In the genomic region with DNA sequence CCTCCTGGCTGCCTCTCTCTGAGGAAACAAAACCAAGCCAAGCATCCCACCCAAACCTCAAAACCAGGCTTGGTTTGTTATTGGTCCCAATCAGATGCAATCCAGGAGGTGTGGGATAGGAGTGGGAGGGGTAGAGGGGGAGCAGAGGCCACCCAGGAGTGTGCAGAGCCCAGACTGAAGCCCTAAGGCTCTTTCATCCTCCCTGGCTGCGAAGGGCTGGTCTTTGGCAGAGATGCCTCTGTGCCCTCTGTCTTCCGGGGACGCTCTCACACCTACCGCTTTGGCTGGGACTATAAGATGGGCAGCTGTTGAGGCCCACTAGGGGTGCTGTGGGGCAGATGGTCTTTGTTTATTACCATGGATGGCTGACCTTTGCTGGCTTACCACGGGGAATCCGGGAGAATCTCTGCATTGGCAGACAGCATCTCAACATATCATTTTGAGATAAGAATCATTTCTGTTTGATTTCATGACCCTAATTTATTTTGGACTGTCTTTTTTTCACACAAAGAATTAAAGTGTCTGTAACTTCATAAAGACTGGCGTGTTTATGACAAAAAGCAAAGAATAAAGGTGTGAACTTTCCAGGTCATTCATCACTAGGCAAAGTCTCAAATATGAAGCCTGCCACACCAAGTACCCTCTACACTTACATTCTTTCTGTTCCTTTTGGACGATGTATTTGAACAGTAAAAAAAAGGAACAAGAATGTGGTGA, we compare ENCODE assay signal across 10 cellular contexts. TPM values are rescaled to one million over a fixed set of nuclear protein-coding genes. Genes with fewer than 3 reads are reported as not detected.
A peak's percentile ranks its signal among the peaks of the same experiment; 100 is the strongest.
DNase-seq lines count a peak whose midpoint lies in the region; ATAC-seq and TF ChIP-seq lines count a peak whose summit lies in the region.
"Had no signal": no experiment of that assay in that cellular context is flagged by ENCODE, and none has a peak within 500 bp of the region (broad histone marks: within the 10 kb centered on the region; RNA-seq: fewer than 3 reads in every experiment).

No MANE protein-coding gene starts in this region.

- H3K36me3 ChIP-seq in A673 (ENCODE audit: insufficient read depth, low read length, poor library complexity, severe bottlenecking) (no peaks in the 10 kb centered on the region), esophagus muscularis mucosa (no peaks in the 10 kb centered on the region), neural cell (ENCODE audit: insufficient read depth, low read length) (no peaks in the 10 kb centered on the region)

- H3K4me2 ChIP-seq in neural cell (ENCODE audit: low read length): no peak overlapping the region

- H3K4me3 Mint-ChIP-seq in HFFc6 (no peak overlapping the region), activated B cell treated with CpG ODN at 0.5 μM for 24 hours (no peak overlapping the region)
- H3K4me3 Mint-ChIP-seq: stimulated activated naive CD8-positive, alpha-beta T cell treated with anti-CD3 and anti-CD28 coated beads, Interleukin-15, Interleukin-2, amounts not matched to agents 100 ng/mL and 50 ng/mL, for 24 hours had no signal

- no peak for TF ChIP-seq POLR2A in esophagus muscularis mucosa (IDR thresholded peaks at IDR 0.05; ENCODE audit: low read depth)

- peak; percentile 97 for ATAC-seq in activated B cell treated with CpG ODN at 0.5 μM for 24 hours (ENCODE audit: low read depth)
- no peak for ATAC-seq in GM19467 (IDR thresholded peaks at IDR 0.05; ENCODE audit: unreplicated experiment)

- H4K20me1 ChIP-seq in neural cell (ENCODE audit: insufficient read depth): no peaks in the 10 kb centered on the region

- H3K9ac ChIP-seq in neural cell (ENCODE audit: low read length): no peak overlapping the region

- H3K27ac ChIP-seq in A673 (ENCODE audit: low read depth, low read length, poor library complexity, severe bottlenecking) (no peak overlapping the region), esophagus muscularis mucosa (replicated peaks in 1 of 4) (peak overlapping the region; percentile 18 to 59 (median 46)), neural cell (ENCODE audit: low read length) (no peak overlapping the region)
- H3K27ac ChIP-seq: epithelial cell of prostate had no signal

- no peak for TF ChIP-seq RAD21 in neural cell (conservative IDR thresholded peaks at IDR 0.05)

- H3K9me2 ChIP-seq in neural cell (ENCODE audit: insufficient read depth, low read length): no peaks in the 10 kb centered on the region

- H3K9me3 Mint-ChIP-seq in HFFc6 (no peaks in the 10 kb centered on the region), activated B cell treated with CpG ODN at 0.5 μM for 24 hours (no peaks in the 10 kb centered on the region)
- H3K9me3 Mint-ChIP-seq: stimulated activated naive CD8-positive, alpha-beta T cell treated with anti-CD3 and anti-CD28 coated beads, Interleukin-15, Interleukin-2, amounts not matched to agents 100 ng/mL and 50 ng/mL, for 24 hours had no signal

- no peaks in the 10 kb centered on the region for H3K79me2 ChIP-seq in neural cell (replicated peaks; ENCODE audit: insufficient read depth, low read length)

- CTCF ChIA-PET in A673 (lab: Charles Lee): interaction anchor here (0.5 kb wide), 1 partner anchor 19 kb away, joined by 3 read pairs; no protein-coding TSS in a partner anchor
- CTCF ChIA-PET in GM10248 (lab: Yijun Ruan, JAX): interaction anchor here (1.3 to 1.8 kb wide), 2 partner anchors 12 to 29 kb away, joined by 4 read pairs; no protein-coding TSS in a partner anchor
- CTCF ChIA-PET in activated B cell treated with CpG ODN at 0.5 μM for 24 hours (lab: Charles Lee): no interaction called here

- peaks cover 18% of the 10 kb centered on the region for H3K4me1 Mint-ChIP-seq in HFFc6 (ENCODE audit: low read depth)
- H3K4me1 Mint-ChIP-seq in activated B cell treated with CpG ODN at 0.5 μM for 24 hours: peaks cover 12% of the 10 kb centered on the region

- DNase-seq in A673 (ENCODE audit: low spot score) (no peak), GM10248 (ENCODE audit: extremely low spot score) (peak; percentile 62), HFFc6 (peak; percentile 19), NCI-H1694 (lab: John Stamatoyannopoulos, UW) (peak; percentile 86), activated B cell treated with CpG ODN at 0.5 μM for 24 hours (peak; percentile 27), esophagus muscularis mucosa (ENCODE audit: extremely low spot score) (no peak)

- no peaks in the 10 kb centered on the region for H3K36me3 Mint-ChIP-seq in HFFc6 (ENCODE audit: low read depth)
- H3K36me3 Mint-ChIP-seq in activated B cell treated with CpG ODN at 0.5 μM for 24 hours (ENCODE audit: low read depth): no peaks in the 10 kb centered on the region

- H3F3A ChIP-seq in neural cell (ENCODE audit: insufficient read depth, low read length, poor library complexity, severe bottlenecking): no peaks in the 10 kb centered on the region

- H3K27me3 Mint-ChIP-seq in HFFc6 (ENCODE audit: insufficient read depth) (peaks cover 2% of the 10 kb centered on the region), activated B cell treated with CpG ODN at 0.5 μM for 24 hours (peaks cover 9% of the 10 kb centered on the region)

- H3K4me1 ChIP-seq in A673 (ENCODE audit: insufficient read depth, low read length, poor library complexity, severe bottlenecking) (no peaks in the 10 kb centered on the region), esophagus muscularis mucosa (peaks cover 6 to 34% (median 29%) of the 10 kb centered on the region in 4 donors)

- no peak for TF ChIP-seq EP300 in esophagus muscularis mucosa (IDR thresholded peaks at IDR 0.05)
- no peak for TF ChIP-seq EP300 in neural cell (conservative IDR thresholded peaks at IDR 0.05; ENCODE audit: poor library complexity, severe bottlenecking)

- H3K27me3 ChIP-seq in A673 (replicated peaks; ENCODE audit: insufficient read depth, low read depth, low read length, poor library complexity) (no peaks in the 10 kb centered on the region), esophagus muscularis mucosa (no peaks in the 10 kb centered on the region), neural cell (ENCODE audit: insufficient read depth, low read depth, low read length) (no peaks in the 10 kb centered on the region)

- POLR2A ChIA-PET in A673 (lab: Charles Lee; ENCODE audit: low non-redundant PET) (no interaction called here), GM10248 (lab: Yijun Ruan, JAX) (no interaction called here), activated B cell treated with CpG ODN at 0.5 μM for 24 hours (lab: Charles Lee) (interaction anchor here (0.9 kb wide), 1 partner anchor 169 kb away, joined by 3 read pairs; no protein-coding TSS in a partner anchor)

- WGBS in esophagus muscularis mucosa: 22% methylated on average over 8 of the region's 8 CpGs

- no TSS peak for BruUV-seq in A673 (replicated peaks; lab: Mats Ljungman, UMichigan)

- H3K4me3 ChIP-seq in A673 (ENCODE audit: low read depth, low read length, poor library complexity, severe bottlenecking) (no peak overlapping the region), esophagus muscularis mucosa (no peak overlapping the region), neural cell (ENCODE audit: low read length) (no peak overlapping the region)

- no peak overlapping the region for H2AFZ ChIP-seq in neural cell (ENCODE audit: low read depth, low read length)

- no peaks in the 10 kb centered on the region for H3K9me3 ChIP-seq in A673 (ENCODE audit: low read depth, low read length, poor library complexity, severe bottlenecking)
- no peaks in the 10 kb centered on the region for H3K9me3 ChIP-seq in esophagus muscularis mucosa
- H3K9me3 ChIP-seq in neural cell (ENCODE audit: low read length): no peaks in the 10 kb centered on the region

- H3K27ac Mint-ChIP-seq in HFFc6: no peak overlapping the region
- peak overlapping the region; percentile 1 for H3K27ac Mint-ChIP-seq in activated B cell treated with CpG ODN at 0.5 μM for 24 hours
- H3K27ac Mint-ChIP-seq: stimulated activated naive CD8-positive, alpha-beta T cell treated with anti-CD3 and anti-CD28 coated beads, Interleukin-15, Interleukin-2, amounts not matched to agents 100 ng/mL and 50 ng/mL, for 24 hours had no signal

- TF ChIP-seq CTCF in A673 (conservative IDR thresholded peaks at IDR 0.05; ENCODE audit: low read depth, low read length) (peak; percentile 48; the same call in 1 of the 2 replicates), GM10248 (IDR thresholded peaks at IDR 0.05; ENCODE audit: control extremely low read depth, extremely low read depth, low read depth, missing control alignments) (peak; percentile 47), HFFc6 (IDR thresholded peaks at IDR 0.05) (peak; percentile 76), activated B cell treated with CpG ODN at 0.5 μM for 24 hours (IDR thresholded peaks at IDR 0.05) (no peak), esophagus muscularis mucosa (IDR thresholded peaks at IDR 0.05) (peak; percentile 44 to 67 (median 64)), neural cell (IDR thresholded peaks at IDR 0.05; ENCODE audit: poor library complexity, severe bottlenecking) (peak; percentile 35)

- intact Hi-C loops in A673 (cut with micrococcal nuclease; ENCODE audit: unreplicated experiment): no loop called here
- intact Hi-C loops in activated B cell treated with CpG ODN at 0.5 μM for 24 hours (cut with micrococcal nuclease): loop anchor here (2.0 kb wide), 1 partner anchor 50 kb away; a partner anchor contains a TSS
- intact Hi-C loops in esophagus muscularis mucosa (cut with DNase I): no loop called here

TF ChIP-seq in neural cell, 6 proteins besides CTCF, POLR2A, EP300 and RAD21 (continues in another document):
- no peak for TF ChIP-seq SMC3 (conservative IDR thresholded peaks at IDR 0.05; ENCODE audit: poor library complexity)
- TF ChIP-seq POLR2AphosphoS5 (IDR thresholded peaks at IDR 0.05): no peak
- TF ChIP-seq MXI1 (conservative IDR thresholded peaks at IDR 0.05; ENCODE audit: poor library complexity, severe bottlenecking): no peak

RNA-seq across cellular contexts. Expression of a gene that starts 6.5 kb away (rescaled TPM):
- total RNA-seq in A673 (2021): 0.49 and 0.87 TPM in 2 replicates
- total RNA-seq in HFFc6 (2021; fragmentation: NEBNext Ultra II Directional; extraction: Animal tissue kit (Norgen Biotek cat#: 25700)): under 1 TPM; 0.50 to 0.99 (median 0.58) TPM
- not detected in 2 replicates for total RNA-seq in activated B cell treated with CpG ODN at 0.5 μM for 24 hours
- total RNA-seq in esophagus muscularis mucosa: 10 to 100 TPM; 46.4 to 77.2 (median 59.2) TPM
- 21.7 and 24.5 TPM in 2 replicates for polyA plus RNA-seq in neural cell
- polyA minus RNA-seq in neural cell: 40.3 and 42.4 TPM in 2 replicates

RNA-seq across cellular contexts. Expression of a gene that starts 25.7 kb away (rescaled TPM):
- total RNA-seq in A673 (2021) (7.5 and 12.3 TPM in 2 replicates), activated B cell treated with CpG ODN at 0.5 μM for 24 hours (17.6 and 19.1 TPM in 2 replicates), esophagus muscularis mucosa (10 to 100 TPM; 19.2 to 43.5 (median 26.8) TPM)
- total RNA-seq in HFFc6 (2021; fragmentation: NEBNext Ultra II Directional; extraction: Animal tissue kit (Norgen Biotek cat#: 25700)): 10 to 100 TPM in 3 of 6 experiments, 1 to 10 TPM in 3; 9.2 to 13.6 (median 10.0) TPM
- 18.3 and 20.2 TPM in 2 replicates for polyA plus RNA-seq in neural cell
- polyA minus RNA-seq in neural cell: 23.5 and 29.9 TPM in 2 replicates

RNA-seq across cellular contexts. Expression of a gene that starts 49.4 kb away (rescaled TPM):
- 180 and 192 TPM in 2 replicates for total RNA-seq in A673 (2021)
- total RNA-seq in HFFc6 (2021; fragmentation: NEBNext Ultra II Directional; extraction: Animal tissue kit (Norgen Biotek cat#: 25700)): 100 to 1,000 TPM; 176 to 254 (median 205) TPM
- 140 and 168 TPM in 2 replicates for total RNA-seq in activated B cell treated with CpG ODN at 0.5 μM for 24 hours
- total RNA-seq in esophagus muscularis mucosa: 100 to 1,000 TPM; 235 to 279 (median 262) TPM
- polyA plus RNA-seq in neural cell: 704 and 745 TPM in 2 replicates
- polyA minus RNA-seq in neural cell: 75.0 and 126 TPM in 2 replicates

Comparison
In these comparisons a context has a peak if more than half of its experiments do, and no peak if none do; other contexts are left out.
1. DNase-seq: peak in GM10248 (single experiment), HFFc6 (single experiment), NCI-H1694 (single experiment) and activated B cell treated with CpG ODN at 0.5 μM for 24 hours (single experiment); none in A673 (single experiment) and esophagus muscularis mucosa (single experiment).
2. H3K27ac ChIP-seq: peak in esophagus muscularis mucosa (4 of 4); none in A673 (single experiment) and neural cell (single experiment).
3. RNA of a gene that starts 6.5 kb away (total RNA-seq): 46.4 to 77.2 TPM in esophagus muscularis mucosa; 0.50 to 0.99 TPM in HFFc6, 0.49 to 0.87 TPM in A673 and not detected in activated B cell treated with CpG ODN at 0.5 μM for 24 hours; every median in the first group is over 10 times any median in the second.